8 cellular contexts compared by ENCODE assay signal in genomic region chr6:2221724-2222274, GRCh38. TPM values are rescaled to one million over a fixed set of nuclear protein-coding genes. Genes with fewer than 3 reads are reported as not detected.
A peak's percentile ranks its signal among the peaks of the same experiment; 100 is the strongest.
DNase-seq lines count a peak whose midpoint lies in the region; ATAC-seq, FAIRE-seq and TF ChIP-seq lines count a peak whose summit lies in the region.

No MANE protein-coding gene starts in this region.

- no peaks in the 10 kb centered on the region for H3K27me3 Mint-ChIP-seq in activated B cell treated with CpG ODN at 0.5 μM for 24 hours

- peaks cover 88% of the 10 kb centered on the region for H3K79me2 ChIP-seq in HepG2 (ENCODE audit: insufficient read depth, low read length)

- no peaks in the 10 kb centered on the region for H3K36me3 Mint-ChIP-seq in activated B cell treated with CpG ODN at 0.5 μM for 24 hours (ENCODE audit: low read depth)

- peaks cover 10% of the 10 kb centered on the region for H3K4me1 ChIP-seq in HEK293 (ENCODE audit: control insufficient read depth, insufficient read depth, low read length)
- H3K4me1 ChIP-seq in HepG2 (ENCODE audit: insufficient read depth, low read length), result peaks cover 96% of the 10 kb centered on the region

- DNase-seq in GM10248 (ENCODE audit: extremely low spot score), result peak; percentile 64
- DNase-seq in activated B cell treated with CpG ODN at 0.5 μM for 24 hours, result no peak
- no peak for DNase-seq in HepG2 (ENCODE audit: low spot score)
- no peak for DNase-seq in NCI-H748 treated with DMSO at 0.1 percent for 48 hours (lab: John Stamatoyannopoulos, UW)
- DNase-seq in NCI-H1105 treated with DMSO at 0.1 percent for 48 hours (lab: John Stamatoyannopoulos, UW), result no peak
- DNase-seq in sciatic nerve (ENCODE audit: low spot score), result no peak
- DNase-seq in H4 (ENCODE audit: low spot score), result no peak

- no peak overlapping the region for H3K9ac ChIP-seq in HepG2 (ENCODE audit: insufficient read depth, low read depth, low read length)

- TF ChIP-seq EP300 in HepG2 (IDR thresholded peaks at IDR 0.05; ENCODE audit: low read depth in 2 of 2, low read length in 2 of 2), result no peak
- TF ChIP-seq EP300 in HepG2 (CRISPR knock-in tag; IDR thresholded peaks at IDR 0.05; ENCODE audit: borderline replicate concordance), result no peak

- intact Hi-C loops in activated B cell treated with CpG ODN at 0.5 μM for 24 hours (cut with micrococcal nuclease) (no loop called here), HepG2 (cut with micrococcal nuclease; ENCODE audit: unreplicated experiment) (no loop called here), sciatic nerve (cut with DNase I) (no loop called here)

- peak; percentile 45 for ATAC-seq in activated B cell treated with CpG ODN at 0.5 μM for 24 hours (ENCODE audit: low read depth)
- no peak for ATAC-seq in HepG2
- ATAC-seq in sciatic nerve, result no peak

- no peak for TF ChIP-seq RAD21 in HepG2 (CRISPR knock-in tag; IDR thresholded peaks at IDR 0.05)

- H3K36me3 ChIP-seq in HEK293 (ENCODE audit: control insufficient read depth in 2 of 2, insufficient read depth in 1 of 2, low read length in 2 of 2) (no peaks in the 10 kb centered on the region), HepG2 (replicated peaks in 1 of 2; ENCODE audit: control insufficient read depth in 1 of 2, insufficient read depth in 2 of 2, low read length in 2 of 2) (peaks cover 1 to 4% of the 10 kb centered on the region in 2 experiments; a peak in 2 of 5 replicates)

- H3K9me3 Mint-ChIP-seq in activated B cell treated with CpG ODN at 0.5 μM for 24 hours, result no peaks in the 10 kb centered on the region

- no peak overlapping the region for H3K27ac ChIP-seq in HEK293 (ENCODE audit: extremely low read depth, low read depth, low read length)
- peak overlapping the region; percentile 14 for H3K27ac ChIP-seq in HepG2 (ENCODE audit: extremely low read length, insufficient read depth, low read length)

- H3K27ac Mint-ChIP-seq in activated B cell treated with CpG ODN at 0.5 μM for 24 hours, result peak overlapping the region; percentile 81

- H3K27me3 ChIP-seq in HepG2 (ENCODE audit: control insufficient read depth in 1 of 2, insufficient read depth in 2 of 2, low read length in 2 of 2), result no peaks in the 10 kb centered on the region

- WGBS in HepG2 (ENCODE audit: low lambda C conversion rate), result 92% methylated on average over 6 of the region's 6 CpGs

- no peak overlapping the region; the same call in 1 of the 2 replicates for H3K4me2 ChIP-seq in HepG2 (ENCODE audit: low read depth, low read length)

- no TSS peak for BruUV-seq in HepG2 (replicated peaks; lab: Mats Ljungman, UMichigan)

- POLR2A ChIA-PET in GM10248 (lab: Yijun Ruan, JAX), result no interaction called here
- POLR2A ChIA-PET in HEK293 (lab: Yijun Ruan, JAX), result interaction anchor here (0.7 to 0.8 kb wide), 2 partner anchors 13 to 24 kb away, joined by 3 read pairs; no protein-coding TSS in a partner anchor
- POLR2A ChIA-PET in activated B cell treated with CpG ODN at 0.5 μM for 24 hours (lab: Charles Lee), result no interaction called here
- POLR2A ChIA-PET in HepG2 (lab: Yijun Ruan, JAX), result interaction anchor here (1.3 kb wide), 1 partner anchor 24 kb away, joined by 3 read pairs; no protein-coding TSS in a partner anchor

- H3K4me3 ChIP-seq in HEK293 (ENCODE audit: low read depth, low read length), result no peak overlapping the region
- H3K4me3 ChIP-seq in HepG2 (replicated peaks in 1 of 3; ENCODE audit: insufficient read depth in 1 of 3, low read depth in 2 of 3, low read length in 3 of 3), result no peak overlapping the region

- FAIRE-seq in HepG2 (lab: Jason Lieb, UNC), result no peak

- no peak for TF ChIP-seq POLR2A in HepG2 (IDR thresholded peaks at IDR 0.05; ENCODE audit: insufficient read depth in 1 of 2, low read depth in 2 of 2, low read length in 2 of 2)

- H3K9me3 ChIP-seq in HEK293 (ENCODE audit: control insufficient read depth, insufficient read depth, low read depth, low read length) (no peaks in the 10 kb centered on the region), HepG2 (ENCODE audit: low read length) (no peaks in the 10 kb centered on the region)

- in situ Hi-C loops in HepG2 (cut with HindIII; ENCODE audit: extremely low pct_ligation_motif_present, low pct_unique_long_range_greater_than_20kb), result no loop called here

- TF ChIP-seq CTCF in GM10248 (IDR thresholded peaks at IDR 0.05; ENCODE audit: control extremely low read depth, extremely low read depth, low read depth, missing control alignments) (no peak), HEK293 (tag by site-specific recombination; IDR thresholded peaks at IDR 0.05) (no peak), activated B cell treated with CpG ODN at 0.5 μM for 24 hours (IDR thresholded peaks at IDR 0.05) (no peak), HepG2 (CRISPR knock-in tag; IDR thresholded peaks at IDR 0.05) (no peak)

- peak overlapping the region; percentile 87 for H3K4me3 Mint-ChIP-seq in activated B cell treated with CpG ODN at 0.5 μM for 24 hours

- CTCF ChIA-PET in GM10248 (lab: Yijun Ruan, JAX) (interaction anchor here (0.9 to 8.5 kb wide), 2 partner anchors 13 to 625 kb away, joined by 3 to 70 read pairs; no protein-coding TSS in a partner anchor), HEK293 (lab: Yijun Ruan, JAX) (interaction anchor here (0.6 to 2.0 kb wide), 3 partner anchors 8 to 413 kb away, joined by 3 to 8 read pairs (median 3); no protein-coding TSS in a partner anchor), activated B cell treated with CpG ODN at 0.5 μM for 24 hours (lab: Charles Lee) (no interaction called here), HepG2 (lab: Yijun Ruan, JAX; ENCODE audit: low intra/inter-chr PET ratio, low total read pairs) (no interaction called here)

- no peak overlapping the region for H2AFZ ChIP-seq in HepG2 (ENCODE audit: low read length)

- no peaks in the 10 kb centered on the region for H4K20me1 ChIP-seq in HepG2 (ENCODE audit: insufficient read depth, low read length)

- H3K4me1 Mint-ChIP-seq in activated B cell treated with CpG ODN at 0.5 μM for 24 hours, result peaks cover 18% of the 10 kb centered on the region

TF ChIP-seq in HEK293, 187 proteins besides CTCF, POLR2A, EP300 and RAD21 (continues in another document):
- no peak for TF ChIP-seq ZNF830 (tag by site-specific recombination; IDR thresholded peaks at IDR 0.05; ENCODE audit: low read depth)
- TF ChIP-seq ZFP69B (tag by site-specific recombination; IDR thresholded peaks at IDR 0.05), result peak; percentile 69; the same call in 1 of the 2 replicates
- TF ChIP-seq ZNF623 (tag by site-specific recombination; IDR thresholded peaks at IDR 0.05), result no peak
- no peak for TF ChIP-seq HOXC10 (CRISPR knock-in tag; IDR thresholded peaks at IDR 0.05)
- no peak for TF ChIP-seq SALL2 (tag by site-specific recombination; IDR thresholded peaks at IDR 0.05; ENCODE audit: borderline replicate concordance)

TF ChIP-seq in HepG2, 621 proteins besides CTCF, POLR2A, EP300 and RAD21 (continues in another document):
- no peak for TF ChIP-seq ZNF224 (CRISPR knock-in tag; IDR thresholded peaks at IDR 0.05)
- TF ChIP-seq GLI4 (CRISPR knock-in tag; IDR thresholded peaks at IDR 0.05; ENCODE audit: borderline replicate concordance), result no peak

RNA-seq across cellular contexts. Expression of gene GMDS, which starts 23.6 kb away (rescaled TPM):
- total RNA-seq in activated B cell treated with CpG ODN at 0.5 μM for 24 hours, result 30.1 and 33.7 TPM in 2 replicates
- total RNA-seq in HepG2 (2016; rRNA removed; fragmentation: Illumina TruSeq; extraction: Trizol), result 59.6 and 64.4 TPM in 2 replicates
- total RNA-seq in HepG2 (2016; cell fraction: cytosol; rRNA removed; fragmentation: Illumina TruSeq; extraction: Trizol; ENCODE audit: low read depth), result 36.0 and 38.2 TPM in 2 replicates
- 52.1 and 61.1 TPM in 2 replicates for total RNA-seq in HepG2 (2016; cell fraction: insoluble cytoplasmic fraction; rRNA removed; fragmentation: Illumina TruSeq; extraction: Trizol)
- 27.5 and 31.6 TPM in 2 replicates for total RNA-seq in HepG2 (2016; cell fraction: membrane; rRNA removed; fragmentation: Illumina TruSeq; extraction: Trizol)
- 80.6 and 82.3 TPM in 2 replicates for total RNA-seq in HepG2 (2016; cell fraction: nucleus; rRNA removed; fragmentation: Illumina TruSeq; extraction: Trizol)
- polyA plus RNA-seq in HepG2 (2011; rRNA removed), result 105 and 112 TPM in 2 replicates
- polyA plus RNA-seq in HepG2 (2011; cell fraction: cytosol; rRNA removed), result 85.3 and 101 TPM in 2 replicates
- 48.6 and 57.8 TPM in 2 replicates for polyA plus RNA-seq in HepG2 (2011; cell fraction: nucleus; rRNA removed)
- polyA plus RNA-seq in HepG2 (2012), result 96.1 and 155 TPM in 2 replicates
- polyA plus RNA-seq in HepG2 (2016; cell fraction: cytosol; fragmentation: Illumina TruSeq; extraction: Trizol; ENCODE audit: low read depth), result 36.7 and 40.8 TPM in 2 replicates
- polyA plus RNA-seq in HepG2 (2016; cell fraction: insoluble cytoplasmic fraction; fragmentation: Illumina TruSeq; extraction: Trizol; ENCODE audit: low read depth), result 123 and 133 TPM in 2 replicates
- 46.7 and 49.6 TPM in 2 replicates for polyA plus RNA-seq in HepG2 (2016; cell fraction: membrane; fragmentation: Illumina TruSeq; extraction: Trizol; ENCODE audit: low read depth)
- polyA plus RNA-seq in HepG2 (2016; cell fraction: nucleus; fragmentation: Illumina TruSeq; extraction: Trizol; ENCODE audit: insufficient read depth, low read depth), result 94.8 and 108 TPM in 2 replicates
- polyA minus RNA-seq in HepG2 (2011; rRNA and poly(A)+ RNA removed; ENCODE audit: low replicate concordance), result 8.1 and 47.1 TPM in 2 replicates
- 72.4 and 77.0 TPM in 2 replicates for polyA minus RNA-seq in HepG2 (2011; cell fraction: cytosol; rRNA and poly(A)+ RNA removed)
- 265 and 281 TPM in 2 replicates for polyA minus RNA-seq in HepG2 (2011; cell fraction: nucleus; rRNA and poly(A)+ RNA removed)
- total RNA-seq in sciatic nerve, result 31.4 TPM
- total RNA-seq in H4 (2014; rRNA removed; shearing (Covaris generic)), result 20.2 and 23.6 TPM in 2 replicates

Comparison
In these comparisons a context has a peak if more than half of its experiments do, and no peak if none do; other contexts are left out.
1. CTCF ChIA-PET loops: an anchor here in GM10248 (0.9 to 8.5 kb wide) and HEK293 (0.6 to 2.0 kb wide); none called in activated B cell treated with CpG ODN at 0.5 μM for 24 hours and HepG2.
2. POLR2A ChIA-PET loops: an anchor here in HEK293 (0.7 to 0.8 kb wide) and HepG2 (1.3 kb wide); none called in GM10248 and activated B cell treated with CpG ODN at 0.5 μM for 24 hours.